ENCODE assay signal across 8 cellular contexts in the genomic region with DNA sequence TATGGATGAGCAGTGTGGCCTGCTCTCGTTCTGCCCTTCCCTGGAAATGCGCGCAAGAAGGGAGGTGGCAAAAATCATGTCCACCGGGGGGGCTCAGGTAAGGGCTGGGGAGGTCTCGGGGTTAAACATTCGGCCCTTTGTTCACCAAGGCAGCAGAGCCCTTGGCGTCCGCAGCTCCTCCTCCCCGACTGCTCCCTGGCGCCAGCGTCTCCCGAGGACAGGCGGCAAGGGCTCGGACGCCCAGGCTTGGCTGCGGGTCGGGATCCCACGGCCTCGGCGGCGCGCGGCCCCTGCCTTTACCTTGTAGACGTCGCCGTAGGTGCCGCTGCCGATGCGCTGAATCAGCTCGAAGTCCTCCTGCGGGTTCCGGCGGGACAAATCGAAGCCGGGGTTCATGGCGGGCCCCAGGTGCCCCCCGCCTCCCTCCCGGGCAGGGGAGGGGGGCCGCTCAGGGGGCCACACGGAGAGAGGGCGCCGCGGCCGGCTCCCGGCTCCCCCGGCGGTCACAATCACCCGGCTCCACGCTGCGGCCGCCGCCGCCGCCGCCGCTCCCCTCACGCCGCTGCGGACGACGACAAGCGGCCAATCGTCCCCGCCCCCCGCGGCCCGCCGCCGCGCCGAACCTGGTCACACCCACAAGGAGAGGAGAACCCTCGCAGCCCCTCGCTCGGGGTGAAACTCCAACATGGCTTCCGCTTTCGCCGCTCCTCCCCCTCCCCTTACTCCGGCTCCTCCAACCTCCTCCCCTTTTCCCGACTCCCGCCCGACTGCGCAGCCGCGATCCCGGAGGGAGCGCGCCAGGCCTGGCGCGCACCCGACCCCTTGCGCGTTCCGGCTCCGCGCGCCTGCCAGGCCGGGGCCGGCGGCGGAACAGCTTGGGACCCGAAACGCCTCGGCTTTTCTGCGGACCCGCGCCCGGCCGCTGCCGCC. TPM values are rescaled to one million over a fixed set of nuclear protein-coding genes. Genes with fewer than 3 reads are reported as not detected.
DNase-seq lines count a peak whose midpoint lies in the region; ATAC-seq and TF ChIP-seq lines count a peak whose summit lies in the region.

A gene (minus strand): TSS at position 694 of the 930 bp plus-strand sequence. CDS start 298 bp downstream, at position 396.

- peaks cover 0 to 4% (median 2%) of the 10 kb centered on the region in 3 donors for H3K27me3 Mint-ChIP-seq in CD14-positive monocyte (ENCODE audit: low read depth in 3 of 3)
- no peaks in the 10 kb centered on the region for H3K27me3 Mint-ChIP-seq in activated CD4-positive, alpha-beta memory T cell treated with anti-CD3 and anti-CD28 coated beads for 36 hours

- intact Hi-C loops in CD14-positive monocyte (cut with micrococcal nuclease) (loop anchor here (5.0 to 10.0 kb wide), 3 partner anchors 35 to 78 kb away; no protein-coding TSS in a partner anchor), lower leg skin (cut with DNase I; ENCODE audit: low total_unique reads) (no loop called here)
- intact Hi-C loops in activated CD4-positive, alpha-beta memory T cell treated with anti-CD3 and anti-CD28 coated beads for 36 hours (cut with micrococcal nuclease) = loop anchor here (5.0 kb wide), 1 partner anchor 220 kb away; no protein-coding TSS in a partner anchor

- H3K27ac Mint-ChIP-seq in CD14-positive monocyte = peak within 1 kb of the TSS; percentile 66 to 93 (median 88)
- H3K27ac Mint-ChIP-seq in activated CD4-positive, alpha-beta memory T cell treated with anti-CD3 and anti-CD28 coated beads for 36 hours = peak within 1 kb of the TSS; percentile 82

- peaks cover 32% of the 10 kb centered on the region for H3K4me1 Mint-ChIP-seq in CD14-positive monocyte
- H3K4me1 Mint-ChIP-seq in activated CD4-positive, alpha-beta memory T cell treated with anti-CD3 and anti-CD28 coated beads for 36 hours (ENCODE audit: low read depth) = peaks cover 65% of the 10 kb centered on the region

- POLR2A ChIA-PET in activated CD4-positive, alpha-beta memory T cell treated with anti-CD3 and anti-CD28 coated beads for 36 hours (lab: Charles Lee) = interaction anchor here (1.3 kb wide), 2 partner anchors 59 to 75 kb away, joined by 3 to 6 read pairs; no protein-coding TSS in a partner anchor

- H3K27me3 ChIP-seq in duodenal mucosa (ENCODE audit: control insufficient read depth in 1 of 2, insufficient read depth in 2 of 2, low read length in 2 of 2) = no peaks in the 10 kb centered on the region

- peak within 1 kb of the TSS; percentile 87 to 92 for H3K9ac ChIP-seq in duodenal mucosa (ENCODE audit: low read depth in 1 of 2, low read length in 2 of 2)

- no peaks in the 10 kb centered on the region for H3K9me3 Mint-ChIP-seq in CD14-positive monocyte
- H3K9me3 Mint-ChIP-seq in activated CD4-positive, alpha-beta memory T cell treated with anti-CD3 and anti-CD28 coated beads for 36 hours = no peaks in the 10 kb centered on the region

- TF ChIP-seq CTCF in CD14-positive monocyte (IDR thresholded peaks at IDR 0.05) = no peak
- TF ChIP-seq CTCF in lower leg skin (IDR thresholded peaks at IDR 0.05) = no peak

- H3K36me3 Mint-ChIP-seq in CD14-positive monocyte = peaks cover 0 to 8% of the 10 kb centered on the region in 2 donors
- peaks cover 4% of the 10 kb centered on the region for H3K36me3 Mint-ChIP-seq in activated CD4-positive, alpha-beta memory T cell treated with anti-CD3 and anti-CD28 coated beads for 36 hours

- H3K27ac ChIP-seq in duodenal mucosa (ENCODE audit: low read depth, low read length) = peak within 1 kb of the TSS; percentile 86

- CTCF ChIA-PET in activated CD4-positive, alpha-beta memory T cell treated with anti-CD3 and anti-CD28 coated beads for 36 hours (lab: Charles Lee) = interaction anchor here (1.1 to 3.1 kb wide), 5 partner anchors 25 to 76 kb away, joined by 3 to 9 read pairs (median 5); no protein-coding TSS in a partner anchor

- no peaks in the 10 kb centered on the region for H3K9me3 ChIP-seq in duodenal mucosa (ENCODE audit: control insufficient read depth in 1 of 2, low read length in 2 of 2)

- H3K36me3 ChIP-seq in duodenal mucosa (ENCODE audit: control insufficient read depth in 1 of 2, insufficient read depth in 2 of 2, low read length in 2 of 2) = no peaks in the 10 kb centered on the region

- H3K4me1 ChIP-seq in duodenal mucosa (ENCODE audit: control insufficient read depth in 1 of 2, insufficient read depth in 2 of 2, low read length in 2 of 2) = peaks cover 22 to 47% of the 10 kb centered on the region in 2 donors

- ATAC-seq in GM19397 (IDR thresholded peaks at IDR 0.05; ENCODE audit: unreplicated experiment) (peak; percentile 82), HG03565 (IDR thresholded peaks at IDR 0.05; ENCODE audit: unreplicated experiment) (peak; percentile 69)

- 0% methylated on average over 13 to 84 of the region's 109 CpGs for WGBS in lower leg skin, 2 donors

- peak within 1 kb of the TSS; percentile 93 to 97 for H3K4me3 Mint-ChIP-seq in CD14-positive monocyte
- H3K4me3 Mint-ChIP-seq in activated CD4-positive, alpha-beta memory T cell treated with anti-CD3 and anti-CD28 coated beads for 36 hours = peak within 1 kb of the TSS; percentile 84

- H3K4me3 ChIP-seq in duodenal mucosa (ENCODE audit: low read depth in 1 of 2, low read length in 2 of 2) = peak within 1 kb of the TSS; percentile 80 to 85
- H3K4me3 ChIP-seq in lower leg skin (ENCODE audit: low read depth, poor library complexity, severe bottlenecking) = peak within 1 kb of the TSS; percentile 81

- DNase-seq in CD14-positive monocyte (ENCODE audit: low spot score) = peak; percentile 94
- DNase-seq in NCI-H774 (lab: John Stamatoyannopoulos, UW) = peak; percentile 93
- peak; percentile 87 for DNase-seq in activated CD4-positive, alpha-beta memory T cell treated with anti-CD3 and anti-CD28 coated beads for 36 hours
- DNase-seq in lower leg skin (ENCODE audit: low spot score in 2 of 2) = peak; percentile 92 to 98
- peak; percentile 72 to 73 for DNase-seq in stimulated activated CD4-positive, alpha-beta T cell treated with anti-CD3 and anti-CD28 coated beads, Interleukin-4, amount 100 ng/mL, for 4 hours

- TF ChIP-seq POLR2A in lower leg skin (IDR thresholded peaks at IDR 0.05) = peak in 1 of 2 donors; percentile 44

RNA-seq across cellular contexts. Expression of the gene that starts here (rescaled TPM):
- polyA plus RNA-seq in CD14-positive monocyte = 1 to 10 TPM; 1.0 to 4.0 TPM
- total RNA-seq in activated CD4-positive, alpha-beta memory T cell treated with anti-CD3 and anti-CD28 coated beads for 36 hours = 10 to 100 TPM in 1 of 2 experiments, 1 to 10 TPM in 1; 9.9 to 10.1 TPM
- total RNA-seq in lower leg skin = 10 to 100 TPM; 43.1 to 68.8 (median 45.6) TPM

Comparison
In these comparisons a context has a peak if more than half of its experiments do, and no peak if none do; other contexts are left out.
1. Peak in every context shown above with its lines: DNase-seq, ATAC-seq, H3K4me3 ChIP-seq and H3K27ac ChIP-seq.